16 cellular contexts compared by ENCODE assay signal in the genomic region with DNA sequence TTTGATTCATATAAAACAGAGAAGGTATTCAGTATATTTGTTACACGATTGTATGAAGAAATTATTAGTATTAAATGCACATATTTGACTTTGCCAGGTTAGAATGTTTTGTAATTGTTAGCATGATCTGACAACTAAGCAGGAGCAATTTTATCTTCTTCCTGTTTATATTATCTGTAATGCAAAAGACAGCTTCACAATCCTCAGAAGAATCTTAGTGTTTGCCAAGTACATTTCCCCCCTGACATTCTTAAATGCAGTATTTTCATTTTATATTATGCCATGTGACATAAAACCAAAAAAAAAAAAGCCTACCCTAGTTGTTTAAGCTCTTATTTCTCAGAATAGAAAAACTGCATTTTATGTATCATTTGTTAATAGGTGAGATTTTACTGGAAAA.
DNase-seq lines count a peak whose midpoint lies in the region; ATAC-seq, FAIRE-seq and TF ChIP-seq lines count a peak whose summit lies in the region.
"Had no signal": no experiment of that assay in that cellular context is flagged by ENCODE, and none has a peak within 500 bp of the region (broad histone marks: within the 10 kb centered on the region; RNA-seq: fewer than 3 reads in every experiment).

No MANE protein-coding gene starts in this region.

- H3K79me2 ChIP-seq in GM23248 (ENCODE audit: insufficient read depth) (no peaks in the 10 kb centered on the region), PC-9 (ENCODE audit: low read depth) (no peaks in the 10 kb centered on the region), endothelial cell of umbilical vein (ENCODE audit: control insufficient read depth, insufficient read depth, low read length) (no peaks in the 10 kb centered on the region)

- CTCF ChIA-PET in PC-9 (lab: Charles Lee), result no interaction called here
- CTCF ChIA-PET in endothelial cell of umbilical vein (lab: Charles Lee), result interaction anchor here (0.6 to 1.9 kb wide), 5 partner anchors 10 to 1864 kb away, joined by 3 to 7 read pairs (median 4); no protein-coding TSS in a partner anchor

- H3K4me2 ChIP-seq in GM23248 (ENCODE audit: unreplicated experiment), result peak overlapping the region; percentile 66
- H3K4me2 ChIP-seq in PC-9, result no peak overlapping the region
- peak overlapping the region; percentile 74 for H3K4me2 ChIP-seq in endothelial cell of umbilical vein (ENCODE audit: insufficient read depth, low read length)
- H3K4me2 ChIP-seq in mesenchymal stem cell (ENCODE audit: low read length, poor library complexity, severe bottlenecking), result no peak overlapping the region

- H3K27ac ChIP-seq in GM23248, result peak overlapping the region; percentile 72
- peak overlapping the region; percentile 44; the same call in 1 of the 2 replicates for H3K27ac ChIP-seq in PC-9
- peak overlapping the region; percentile 79 for H3K27ac ChIP-seq in endothelial cell of umbilical vein (ENCODE audit: insufficient read depth, low read depth, low read length)
- no peak overlapping the region for H3K27ac ChIP-seq in mesenchymal stem cell (ENCODE audit: low read length, poor library complexity, severe bottlenecking)

- H3K14ac ChIP-seq in mesenchymal stem cell (ENCODE audit: low read length in 2 of 2), result no peak overlapping the region

- H3K23ac ChIP-seq in mesenchymal stem cell (ENCODE audit: low read length in 2 of 2), result no peak overlapping the region

- H3K4me1 ChIP-seq in GM23248 (ENCODE audit: insufficient read depth) (peaks cover 53% of the 10 kb centered on the region), PC-9 (replicated peaks; ENCODE audit: insufficient read depth) (no peaks in the 10 kb centered on the region), endothelial cell of umbilical vein (ENCODE audit: control insufficient read depth, extremely low read depth, insufficient read depth, low read length) (peaks cover 53% of the 10 kb centered on the region), mesenchymal stem cell (ENCODE audit: control insufficient read depth, insufficient read depth, low read depth, low read length) (no peaks in the 10 kb centered on the region)

- H2BK5ac ChIP-seq in mesenchymal stem cell (ENCODE audit: low read depth, low read length, poor library complexity, severe bottlenecking), result no peak overlapping the region

- no peak overlapping the region for H3K18ac ChIP-seq in mesenchymal stem cell (ENCODE audit: low read depth in 1 of 2, low read length in 2 of 2)

- H3K4ac ChIP-seq in mesenchymal stem cell (ENCODE audit: low read depth in 1 of 2, low read length in 2 of 2), result no peak overlapping the region

- dilution Hi-C loops in endothelial cell of umbilical vein (cut with MboI; ENCODE audit: extremely low pct_ligation_motif_present, low sequenced_read_pairs), result no loop called here

- POLR2A ChIA-PET in PC-9 (lab: Charles Lee; ENCODE audit: unreplicated experiment) (no interaction called here), endothelial cell of umbilical vein (lab: Charles Lee) (no interaction called here)

- H4K20me1 ChIP-seq in GM23248 (ENCODE audit: insufficient read depth) (no peaks in the 10 kb centered on the region), PC-9 (ENCODE audit: insufficient read depth) (no peaks in the 10 kb centered on the region), endothelial cell of umbilical vein (replicated peaks; ENCODE audit: control insufficient read depth, extremely low read depth, insufficient read depth, low read length) (no peaks in the 10 kb centered on the region)

- no peak overlapping the region for H2BK12ac ChIP-seq in mesenchymal stem cell (ENCODE audit: low read length in 2 of 2)

- no peaks in the 10 kb centered on the region for H3K79me1 ChIP-seq in mesenchymal stem cell (replicated peaks; ENCODE audit: low read length, poor library complexity, severe bottlenecking)

- BruUV-seq in PC-9 (replicated peaks; lab: Mats Ljungman, UMichigan), result no TSS peak
- BruUV-seq in endothelial cell of umbilical vein (replicated peaks; lab: Mats Ljungman, UMichigan), result no TSS peak

- no peaks in the 10 kb centered on the region for H3K36me3 ChIP-seq in GM23248 (ENCODE audit: low read depth)
- H3K36me3 ChIP-seq in PC-9 (ENCODE audit: low read depth), result no peaks in the 10 kb centered on the region
- no peaks in the 10 kb centered on the region for H3K36me3 ChIP-seq in endothelial cell of umbilical vein (ENCODE audit: control insufficient read depth in 2 of 2, extremely low read depth in 1 of 2, insufficient read depth in 2 of 2, low read length in 2 of 2)
- H3K36me3 ChIP-seq in mesenchymal stem cell (ENCODE audit: control insufficient read depth in 1 of 2, insufficient read depth in 2 of 2, low read depth in 1 of 2, low read length in 2 of 2), result no peaks in the 10 kb centered on the region

- no peak for FAIRE-seq in endothelial cell of umbilical vein (lab: Jason Lieb, UNC)

- H2AFZ ChIP-seq in GM23248 (peak overlapping the region; percentile 19; the same call in 1 of the 2 replicates), PC-9 (no peak overlapping the region), endothelial cell of umbilical vein (ENCODE audit: low read depth, low read length) (no peak overlapping the region), mesenchymal stem cell (ENCODE audit: low read depth, low read length) (no peak overlapping the region)

- no peaks in the 10 kb centered on the region for H3K9me3 ChIP-seq in GM23248 (ENCODE audit: low read depth)
- no peaks in the 10 kb centered on the region; the same call in 1 of the 2 replicates for H3K9me3 ChIP-seq in PC-9 (ENCODE audit: insufficient read depth, low read depth)
- no peaks in the 10 kb centered on the region for H3K9me3 ChIP-seq in endothelial cell of umbilical vein (replicated peaks; ENCODE audit: control insufficient read depth, insufficient read depth, low read length)
- H3K9me3 ChIP-seq in mesenchymal stem cell (ENCODE audit: control insufficient read depth, low read length), result no peaks in the 10 kb centered on the region

- H3K9me2 ChIP-seq in GM23248 (ENCODE audit: insufficient read depth) (no peaks in the 10 kb centered on the region; the same call in 1 of the 2 replicates), PC-9 (ENCODE audit: insufficient read depth) (no peaks in the 10 kb centered on the region)

- intact Hi-C loops in PC-9 (cut with micrococcal nuclease; ENCODE audit: unreplicated experiment), result no loop called here
- intact Hi-C loops in endothelial cell of umbilical vein (cut with micrococcal nuclease), result loop anchor here (5.0 to 10.0 kb wide), 2 partner anchors 479 to 689 kb away; partner anchors contain the start of gene PRKD1

- H3F3A ChIP-seq in GM23248 (ENCODE audit: insufficient read depth), result peaks cover 44% of the 10 kb centered on the region
- no peaks in the 10 kb centered on the region for H3F3A ChIP-seq in PC-9 (ENCODE audit: insufficient read depth, low read depth)

- DNase-seq in GM23248 (peak; percentile 16), PC-9 (no peak), endothelial cell of umbilical vein (ENCODE audit: low read depth, low spot score) (peak; percentile 17), mesenchymal stem cell (peak; percentile 20), GM19238 (ENCODE audit: insufficient read length, low spot score) (no peak)
- DNase-seq: ACHN; CD4-positive, alpha-beta T cell; DMS79 treated with DMSO at 0.1 percent for 48 hours; H7; Karpas-422; NCI-H1417; NCI-H2081 treated with DMSO at 0.1 percent for 48 hours; NCI-H226; NCI-H526 treated with DMSO at 0.1 percent for 48 hours had no signal

- no peak overlapping the region for H2BK120ac ChIP-seq in mesenchymal stem cell (ENCODE audit: low read depth, low read length)

- no peaks in the 10 kb centered on the region for H3K27me3 ChIP-seq in GM23248 (replicated peaks; ENCODE audit: insufficient read depth)
- H3K27me3 ChIP-seq in PC-9 (ENCODE audit: insufficient read depth, low read depth), result no peaks in the 10 kb centered on the region
- H3K27me3 ChIP-seq in endothelial cell of umbilical vein (ENCODE audit: control insufficient read depth in 2 of 2, insufficient read depth in 2 of 2, low read length in 2 of 2), result no peaks in the 10 kb centered on the region
- H3K27me3 ChIP-seq in mesenchymal stem cell (ENCODE audit: control insufficient read depth in 1 of 2, insufficient read depth in 1 of 2, low read length in 2 of 2), result no peaks in the 10 kb centered on the region

- no peaks in the 10 kb centered on the region for H3K9me1 ChIP-seq in endothelial cell of umbilical vein (replicated peaks; ENCODE audit: control insufficient read depth, extremely low read depth, insufficient read depth, low read length)

- no peak overlapping the region for H4K91ac ChIP-seq in mesenchymal stem cell (ENCODE audit: low read length)

- WGBS in GM23248 (ENCODE audit: low coverage in 1 of 2, low lambda C conversion rate in 2 of 2, missing lambda C conversion rate in 2 of 2), 2 experiments, result 73 to 82% methylated on average over 1 of the region's 1 CpG
- WGBS in mesenchymal stem cell, result no CpG with 5 or more reads among the region's 1 CpG

- no peak overlapping the region for H2BK15ac ChIP-seq in mesenchymal stem cell (ENCODE audit: low read depth, poor library complexity, severe bottlenecking)

- H3K4me3 ChIP-seq in GM23248 (peak overlapping the region; percentile 44; the same call in 1 of the 2 replicates), PC-9 (no peak overlapping the region), endothelial cell of umbilical vein (replicated peaks in 1 of 3; ENCODE audit: insufficient read depth in 1 of 3, low read depth in 1 of 3, low read length in 3 of 3) (peak overlapping the region in 1 of 3 experiments; percentile 22), mesenchymal stem cell (ENCODE audit: insufficient read depth in 1 of 2, low read depth in 1 of 2, low read length in 2 of 2) (peak overlapping the region in 1 of 2 experiments; percentile 61)

- no peak for TF ChIP-seq CTCF in PC-9 (conservative IDR thresholded peaks at IDR 0.05)
- TF ChIP-seq CTCF in endothelial cell of umbilical vein (IDR thresholded peaks at IDR 0.05; ENCODE audit: extremely low read depth in 1 of 2, insufficient read depth in 1 of 2, low read depth in 1 of 2, low read length in 2 of 2), result no peak

- TF ChIP-seq POLR2A in endothelial cell of umbilical vein (IDR thresholded peaks at IDR 0.05; ENCODE audit: low read depth, low read length), result no peak

- ATAC-seq in GM21390 (IDR thresholded peaks at IDR 0.05; ENCODE audit: unreplicated experiment) (no peak), GM21529 (IDR thresholded peaks at IDR 0.05; ENCODE audit: unreplicated experiment) (no peak)

- H3K9ac ChIP-seq in GM23248, result peak overlapping the region; percentile 50
- H3K9ac ChIP-seq in endothelial cell of umbilical vein (replicated peaks; ENCODE audit: extremely low read depth, insufficient read depth, low read length), result peak overlapping the region; percentile 76
- H3K9ac ChIP-seq in mesenchymal stem cell (ENCODE audit: low read length), result peak overlapping the region; percentile 88

- no peak overlapping the region for H2AK5ac ChIP-seq in mesenchymal stem cell (ENCODE audit: low read length, severe bottlenecking)

- no peak overlapping the region for H4K8ac ChIP-seq in mesenchymal stem cell (ENCODE audit: low read length)

- in situ Hi-C loops in GM23248 (cut with MboI), result loop anchor here (25.0 kb wide), 1 partner anchor 976 kb away; no protein-coding TSS in a partner anchor

TF ChIP-seq in endothelial cell of umbilical vein, 7 proteins besides CTCF, POLR2A, EP300 and RAD21 (continues in another document):
- TF ChIP-seq GATA2 (IDR thresholded peaks at IDR 0.05; ENCODE audit: insufficient read depth, insufficient read length, low read depth, low read length) (no peak), FOS (IDR thresholded peaks at IDR 0.05; ENCODE audit: borderline replicate concordance, insufficient read depth, low read length) (no peak)

Comparison
In these comparisons a context has a peak if more than half of its experiments do, and no peak if none do; other contexts are left out.
1. DNase-seq: peak in GM23248 (single experiment), endothelial cell of umbilical vein (single experiment) and mesenchymal stem cell (single experiment); none in PC-9 (0 of 2) and GM19238 (single experiment).
2. H3K4me2 ChIP-seq: peak in GM23248 (single experiment) and endothelial cell of umbilical vein (single experiment); none in PC-9 (single experiment) and mesenchymal stem cell (single experiment).
3. Peak in every context shown above with its lines, with median percentiles within 50 percentile points of each other: H3K9ac ChIP-seq.